8 cellular contexts compared by ENCODE assay signal in genomic region chr9:83979812-83980394, GRCh38. TPM values are rescaled to one million over a fixed set of nuclear protein-coding genes. Genes with fewer than 3 reads are reported as not detected.
A peak's percentile ranks its signal among the peaks of the same experiment; 100 is the strongest.
DNase-seq lines count a peak whose midpoint lies in the region; ATAC-seq, FAIRE-seq and TF ChIP-seq lines count a peak whose summit lies in the region.

TSS of gene HNRNPK (minus strand) at chr9:83980215. CDS start at chr9:83978252, 1,963 bp downstream.

- H3K27me3 Mint-ChIP-seq in T-helper 2 cell treated with Interferon-gamma antibody and Interleukin-4, amounts not matched to agents 5 μg/mL and 100 μg/mL, for 36 hours (ENCODE audit: low read depth): no peaks in the 10 kb centered on the region

- TF ChIP-seq CTCF in ascending aorta (IDR thresholded peaks at IDR 0.05): no peak

- peak within 1 kb of the TSS; percentile 100 for H3K27ac Mint-ChIP-seq in T-helper 2 cell treated with Interferon-gamma antibody and Interleukin-4, amounts not matched to agents 5 μg/mL and 100 μg/mL, for 36 hours

- peak within 1 kb of the TSS; percentile 58 to 94 for H3K4me3 ChIP-seq in ascending aorta
- peak within 1 kb of the TSS; percentile 73 for H3K4me3 ChIP-seq in right cardiac atrium (ENCODE audit: low read length)

- H3K4me1 Mint-ChIP-seq in T-helper 2 cell treated with Interferon-gamma antibody and Interleukin-4, amounts not matched to agents 5 μg/mL and 100 μg/mL, for 36 hours (ENCODE audit: low read depth): peaks cover 41% of the 10 kb centered on the region

- under 1% methylated on average over 57 of the region's 57 CpGs for WGBS in right cardiac atrium

- H3K36me3 Mint-ChIP-seq in T-helper 2 cell treated with Interferon-gamma antibody and Interleukin-4, amounts not matched to agents 5 μg/mL and 100 μg/mL, for 36 hours (ENCODE audit: low read depth): peaks cover 55% of the 10 kb centered on the region

- peak; percentile 84 for ATAC-seq in GM18505 (IDR thresholded peaks at IDR 0.05; ENCODE audit: unreplicated experiment)
- ATAC-seq in HG02970 (IDR thresholded peaks at IDR 0.05; ENCODE audit: low FRiP score, unreplicated experiment): peak; percentile 79
- ATAC-seq in right cardiac atrium: peak; percentile 95

- H3K9me3 ChIP-seq in ascending aorta (no peaks in the 10 kb centered on the region), right cardiac atrium (ENCODE audit: control insufficient read depth, low read length) (no peaks in the 10 kb centered on the region)

- DNase-seq in NCI-H187 treated with DMSO at 0.1 percent for 48 hours (lab: John Stamatoyannopoulos, UW): peak; percentile 39
- DNase-seq in T-helper 2 cell treated with Interferon-gamma antibody and Interleukin-4, amounts not matched to agents 5 μg/mL and 100 μg/mL, for 36 hours (ENCODE audit: low spot score): peak; percentile 98
- peak; percentile 91 to 99 for DNase-seq in ascending aorta (ENCODE audit: low spot score in 2 of 2)
- DNase-seq in right cardiac atrium: peak; percentile 99 to 100 (median 100)
- DNase-seq in pulmonary artery endothelial cell (ENCODE audit: low read depth, low spot score): peak; percentile 93
- DNase-seq in urothelium cell line (ENCODE audit: low spot score): peak; percentile 99

- intact Hi-C loops in ascending aorta (cut with DNase I): loop anchor here (1.0 to 5.0 kb wide), 5 partner anchors 24 to 687 kb away; partner anchors contain the start of genes KIF27 and NTRK2
- intact Hi-C loops in right cardiac atrium (cut with DNase I): loop anchor here in 2 of 4 donors (5.0 to 10.0 kb wide), 2 partner anchors 195 to 273 kb away; partner anchors contain the start of gene UBQLN1 (in 1 of the 2)

- H3K27me3 ChIP-seq in ascending aorta (no peaks in the 10 kb centered on the region), right cardiac atrium (ENCODE audit: control insufficient read depth, insufficient read depth) (no peaks in the 10 kb centered on the region)

- TF ChIP-seq POLR2A in GM18505 (IDR thresholded peaks at IDR 0.05; ENCODE audit: borderline replicate concordance, extremely low read depth, insufficient read depth, insufficient read length): peak; percentile 77

- H3K9me3 Mint-ChIP-seq in T-helper 2 cell treated with Interferon-gamma antibody and Interleukin-4, amounts not matched to agents 5 μg/mL and 100 μg/mL, for 36 hours: no peaks in the 10 kb centered on the region

- peak within 1 kb of the TSS; percentile 99 for H3K4me3 Mint-ChIP-seq in T-helper 2 cell treated with Interferon-gamma antibody and Interleukin-4, amounts not matched to agents 5 μg/mL and 100 μg/mL, for 36 hours

- H3K27ac ChIP-seq in ascending aorta (peak within 1 kb of the TSS; percentile 96 to 99), right cardiac atrium (ENCODE audit: low read length) (peak within 1 kb of the TSS; percentile 96)

- H3K36me3 ChIP-seq in ascending aorta: peaks cover 19 to 25% of the 10 kb centered on the region in 2 donors

- no peak for FAIRE-seq in urothelium cell line (lab: Jason Lieb, UNC)

- H3K4me1 ChIP-seq in ascending aorta: peaks cover 5 to 18% of the 10 kb centered on the region in 2 donors
- H3K4me1 ChIP-seq in right cardiac atrium (ENCODE audit: control insufficient read depth, insufficient read depth, low read length): no peaks in the 10 kb centered on the region

RNA-seq across cellular contexts. Expression of gene HNRNPK, which starts in this region (rescaled TPM):
- total RNA-seq in ascending aorta (272 TPM), right cardiac atrium (100 to 1,000 TPM; 304 to 327 (median 310) TPM), pulmonary artery endothelial cell (905 and 1,052 TPM in 2 replicates)
- 215 TPM for polyA plus RNA-seq in right cardiac atrium

Comparison
In these comparisons a context has a peak if more than half of its experiments do, and no peak if none do; other contexts are left out.
1. Peak in every context shown above with its lines: DNase-seq, ATAC-seq, H3K4me3 ChIP-seq and H3K27ac ChIP-seq.
2. DNase-seq: peak in every context shown above with its lines; median percentile 100 in right cardiac atrium; 99 in urothelium cell line; 98 in T-helper 2 cell treated with Interferon-gamma antibody and Interleukin-4, amounts not matched to agents 5 μg/mL and 100 μg/mL, for 36 hours; 95 in ascending aorta; 93 in pulmonary artery endothelial cell; 39 in NCI-H187 treated with DMSO at 0.1 percent for 48 hours.